In genomic region chr1:25906644-25907300, GRCh38 we compare ENCODE assay signal across 8 cellular contexts. TPM values are rescaled to one million over a fixed set of nuclear protein-coding genes. Genes with fewer than 3 reads are reported as not detected.
DNase-seq lines count a peak whose midpoint lies in the region; ATAC-seq and TF ChIP-seq lines count a peak whose summit lies in the region.

No MANE protein-coding gene starts in this region.

- no peaks in the 10 kb centered on the region for H3K36me3 ChIP-seq in CD4-positive, alpha-beta memory T cell (ENCODE audit: insufficient read depth, low read length)
- no peaks in the 10 kb centered on the region for H3K36me3 ChIP-seq in urinary bladder (ENCODE audit: insufficient read depth)

- no peaks in the 10 kb centered on the region for H3K27me3 ChIP-seq in CD4-positive, alpha-beta memory T cell (ENCODE audit: insufficient read depth, low read length)

- H3K4me3 Mint-ChIP-seq in CD4-positive, alpha-beta memory T cell: peak overlapping the region; percentile 80 to 93 (median 86)
- peak overlapping the region; percentile 88 for H3K4me3 Mint-ChIP-seq in endothelial cell (ENCODE audit: unreplicated experiment)
- H3K4me3 Mint-ChIP-seq in natural killer cell: peak overlapping the region; percentile 83

- peak; percentile 36 to 66 (median 39) for DNase-seq in CD4-positive, alpha-beta memory T cell
- peak; percentile 34 for DNase-seq in NAMALWA (ENCODE audit: low spot score)
- DNase-seq in activated CD4-positive, alpha-beta T cell treated with anti-CD3 and anti-CD28 coated beads for 48 hours: peak; percentile 40
- no peak for DNase-seq in endothelial cell (ENCODE audit: low spot score)
- DNase-seq in natural killer cell: no peak
- no peak for DNase-seq in AG20443 (ENCODE audit: low spot score)

- peak overlapping the region; percentile 79 to 97 (median 95) for H3K27ac Mint-ChIP-seq in CD4-positive, alpha-beta memory T cell
- H3K27ac Mint-ChIP-seq in endothelial cell (ENCODE audit: unreplicated experiment): peak overlapping the region; percentile 57
- H3K27ac Mint-ChIP-seq in natural killer cell: peak overlapping the region; percentile 74 to 89

- peaks cover 0 to 10% of the 10 kb centered on the region in 2 donors for H3K36me3 Mint-ChIP-seq in CD4-positive, alpha-beta memory T cell
- H3K36me3 Mint-ChIP-seq in endothelial cell (ENCODE audit: low read depth, unreplicated experiment): peaks cover 18% of the 10 kb centered on the region
- H3K36me3 Mint-ChIP-seq in natural killer cell: no peaks in the 10 kb centered on the region

- H3K27me3 Mint-ChIP-seq in CD4-positive, alpha-beta memory T cell: no peaks in the 10 kb centered on the region
- H3K27me3 Mint-ChIP-seq in endothelial cell (ENCODE audit: unreplicated experiment) (peaks cover 13% of the 10 kb centered on the region), natural killer cell (ENCODE audit: low read depth in 2 of 2) (no peaks in the 10 kb centered on the region)

- peaks cover 14 to 31% (median 21%) of the 10 kb centered on the region in 4 donors for H3K4me1 Mint-ChIP-seq in CD4-positive, alpha-beta memory T cell
- H3K4me1 Mint-ChIP-seq in endothelial cell (ENCODE audit: unreplicated experiment) (peaks cover 25% of the 10 kb centered on the region), natural killer cell (peaks cover 17 to 23% of the 10 kb centered on the region in 2 donors)

- CTCF ChIA-PET in CD4-positive, alpha-beta memory T cell (lab: Charles Lee; ENCODE audit: partially characterized antibody): interaction anchor here (1.4 kb wide), 1 partner anchor 11 kb away, joined by 8 read pairs; no protein-coding TSS in a partner anchor

- H3K4me3 ChIP-seq in CD4-positive, alpha-beta memory T cell (ENCODE audit: low read length in 2 of 2): peak overlapping the region in 1 of 2 donors; percentile 71
- peak overlapping the region; percentile 79 for H3K4me3 ChIP-seq in urinary bladder (ENCODE audit: low read depth, low read length)

- peaks cover 26% of the 10 kb centered on the region for H3K4me1 ChIP-seq in CD4-positive, alpha-beta memory T cell (ENCODE audit: insufficient read depth, low read length)
- peaks cover 4% of the 10 kb centered on the region for H3K4me1 ChIP-seq in urinary bladder (ENCODE audit: insufficient read depth)

- no peaks in the 10 kb centered on the region for H3K9me3 Mint-ChIP-seq in CD4-positive, alpha-beta memory T cell
- H3K9me3 Mint-ChIP-seq in endothelial cell (ENCODE audit: unreplicated experiment) (no peaks in the 10 kb centered on the region), natural killer cell (no peaks in the 10 kb centered on the region)

- whole genome bisulfite sequencing in urinary bladder: 16% methylated on average over 34 of the region's 34 CpGs

- no peak for TF ChIP-seq CTCF in endothelial cell (IDR thresholded peaks at IDR 0.05; ENCODE audit: unreplicated experiment)
- TF ChIP-seq CTCF in natural killer cell (IDR thresholded peaks at IDR 0.05): no peak

- peak in 1 of 3 donors; percentile 6 for ATAC-seq in natural killer cell
- ATAC-seq in GM18511 (IDR thresholded peaks at IDR 0.05; ENCODE audit: unreplicated experiment): no peak

- peak overlapping the region; percentile 54 for H3K27ac ChIP-seq in CD4-positive, alpha-beta memory T cell (ENCODE audit: low read depth, low read length)
- no peak overlapping the region for H3K27ac ChIP-seq in urinary bladder (ENCODE audit: low read depth)

- POLR2A ChIA-PET in CD4-positive, alpha-beta memory T cell (lab: Charles Lee; ENCODE audit: partially characterized antibody): interaction anchor here (0.6 to 3.8 kb wide), 7 partner anchors 11 to 659 kb away, joined by 3 to 21 read pairs (median 3); partner anchors contain the start of gene RSRP1

- intact Hi-C loops in CD4-positive, alpha-beta memory T cell (cut with micrococcal nuclease): loop anchor here (2.0 kb wide), 1 partner anchor 16 kb away; no protein-coding TSS in a partner anchor
- intact Hi-C loops in natural killer cell (cut with micrococcal nuclease): no loop called here

- H3K9me3 ChIP-seq in CD4-positive, alpha-beta memory T cell (ENCODE audit: control insufficient read depth in 1 of 2, low read length in 2 of 2): no peaks in the 10 kb centered on the region

RNA-seq across cellular contexts. Expression of gene STMN1, which starts 0.6 kb away (rescaled TPM):
- 10 to 100 TPM; 34.5 to 37.1 TPM for total RNA-seq in CD4-positive, alpha-beta memory T cell
- 10 to 100 TPM; 53.7 to 85.2 TPM for polyA plus RNA-seq in CD4-positive, alpha-beta memory T cell
- total RNA-seq in endothelial cell (ENCODE audit: unreplicated experiment) (972 TPM), natural killer cell (10 to 100 TPM; 26.6 to 41.0 (median 35.2) TPM), urinary bladder (67.9 TPM)
- 49.4 TPM for polyA plus RNA-seq in urinary bladder

RNA-seq across cellular contexts. Expression of gene PAQR7, which starts 31.3 kb away (rescaled TPM):
- total RNA-seq in CD4-positive, alpha-beta memory T cell: 1 to 10 TPM; 2.1 to 2.6 TPM
- under 1 TPM in 1 of 2 donors, not detected in 1; 0.29 TPM for polyA plus RNA-seq in CD4-positive, alpha-beta memory T cell
- total RNA-seq in endothelial cell (ENCODE audit: unreplicated experiment) (18.7 TPM), natural killer cell (1 to 10 TPM; 2.9 to 3.6 (median 3.0) TPM), urinary bladder (10.4 TPM)
- polyA plus RNA-seq in urinary bladder: 13.4 TPM

RNA-seq across cellular contexts. Expression of gene AUNIP, which starts 47.5 kb away (rescaled TPM):
- total RNA-seq in CD4-positive, alpha-beta memory T cell: not detected
- polyA plus RNA-seq in CD4-positive, alpha-beta memory T cell: not detected
- total RNA-seq in endothelial cell (ENCODE audit: unreplicated experiment): 3.3 TPM
- under 1 TPM; 0.16 to 0.50 (median 0.20) TPM for total RNA-seq in natural killer cell
- 1.4 TPM for total RNA-seq in urinary bladder
- polyA plus RNA-seq in urinary bladder: 0.11 TPM

Comparison
In these comparisons a context has a peak if more than half of its experiments do, and no peak if none do; other contexts are left out.
1. DNase-seq: peak in CD4-positive, alpha-beta memory T cell (5 of 5), NAMALWA (single experiment) and activated CD4-positive, alpha-beta T cell treated with anti-CD3 and anti-CD28 coated beads for 48 hours (single experiment); none in endothelial cell (single experiment), natural killer cell (single experiment) and AG20443 (single experiment).
2. RNA of gene STMN1, which starts 0.6 kb away (total RNA-seq): 972 TPM in endothelial cell (single experiment); 67.9 TPM in urinary bladder (single experiment), 34.5 to 37.1 TPM in CD4-positive, alpha-beta memory T cell and 26.6 to 41.0 TPM in natural killer cell; every median in the first group is over 10 times any median in the second.
3. Peak in every context shown above with its lines, with median percentiles within 50 percentile points of each other: H3K27ac Mint-ChIP-seq and H3K4me3 Mint-ChIP-seq.